In the genomic region with DNA sequence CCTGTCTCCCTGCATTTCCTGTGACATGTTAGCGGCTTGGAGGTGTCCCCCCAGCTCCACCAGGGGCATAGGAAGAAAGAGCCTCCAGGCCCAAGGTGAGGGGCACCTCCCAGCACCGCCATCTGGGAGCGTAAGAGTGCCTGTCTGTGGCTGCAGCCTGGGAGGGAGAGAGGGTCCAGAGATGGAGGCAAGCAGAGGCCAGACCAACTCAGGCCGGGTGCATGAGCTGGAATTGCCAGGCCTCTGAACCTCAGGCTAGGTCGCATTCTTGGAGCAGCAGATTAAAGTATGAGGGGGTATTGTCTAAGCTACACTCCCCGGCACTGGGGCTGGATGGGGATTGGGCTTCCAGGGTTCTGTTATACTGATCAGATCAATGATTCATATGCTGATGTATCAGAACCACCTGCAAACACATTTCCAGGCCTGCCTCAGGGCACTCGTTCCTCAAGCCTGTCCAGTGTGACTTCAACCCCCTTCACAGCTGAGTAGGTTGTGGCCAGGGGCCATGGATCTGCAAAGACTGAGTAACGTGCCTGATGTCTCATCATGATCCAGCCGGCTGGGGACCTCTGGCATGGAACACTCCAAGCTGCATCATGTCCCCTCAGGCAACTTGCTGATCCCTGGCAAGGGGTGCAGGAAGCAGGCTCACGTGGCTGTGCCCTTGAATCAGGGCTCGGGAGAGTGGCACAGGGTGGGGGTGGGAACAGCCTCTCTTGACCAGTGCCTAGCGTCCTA, we compare ENCODE assay signal across 10 cellular contexts.
A peak's percentile ranks its signal among the peaks of the same experiment; 100 is the strongest.
DNase-seq lines count a peak whose midpoint lies in the region; ATAC-seq and TF ChIP-seq lines count a peak whose summit lies in the region.
"Had no signal": no experiment of that assay in that cellular context is flagged by ENCODE, and none has a peak within 500 bp of the region (broad histone marks: within the 10 kb centered on the region; RNA-seq: fewer than 3 reads in every experiment).

No MANE protein-coding gene starts in this region.

- no peak for ATAC-seq in activated T-cell treated with anti-CD3 and anti-CD28 coated beads, Interleukin-2, amount 50 U/mL, for 72 hours (replicated peaks in 1 of 2)
- ATAC-seq in foreskin keratinocyte, result peak; percentile 84
- no peak for ATAC-seq in stimulated activated memory B cell treated with anti-CD40 and anti-IgM and Interleukin-4, amounts not matched to agents 10 μg/mL and 1 μg/mL and 100 μg/mL, for 72 hours

- H3K4me3 ChIP-seq in subcutaneous abdominal adipose tissue (ENCODE audit: low read depth in 1 of 5, low read length in 5 of 5), result no peak overlapping the region

- peak overlapping the region; percentile 18; the same call in 1 of the 2 replicates for H3K27ac ChIP-seq in VCaP
- peak overlapping the region; percentile 73 for H3K27ac ChIP-seq in foreskin keratinocyte
- peak overlapping the region; percentile 96 for H3K27ac ChIP-seq in subcutaneous abdominal adipose tissue (ENCODE audit: low read depth, low read length)

- no peaks in the 10 kb centered on the region for H3K36me3 ChIP-seq in subcutaneous abdominal adipose tissue (ENCODE audit: control insufficient read depth in 5 of 5, insufficient read depth in 5 of 5, low read length in 5 of 5)

- H3K27me3 ChIP-seq in foreskin keratinocyte (no peaks in the 10 kb centered on the region), subcutaneous abdominal adipose tissue (ENCODE audit: control insufficient read depth in 5 of 5, insufficient read depth in 4 of 5, low read length in 5 of 5) (no peaks in the 10 kb centered on the region)

- peak overlapping the region in 1 of 5 donors; percentile 2 for H3K9ac ChIP-seq in subcutaneous abdominal adipose tissue (ENCODE audit: low read length in 5 of 5)

- no peaks in the 10 kb centered on the region for H3K36me3 Mint-ChIP-seq in activated T-cell treated with anti-CD3 and anti-CD28 coated beads, Interleukin-2, amount 50 U/mL, for 24 hours (ENCODE audit: low read depth)
- peaks cover 2 to 4% of the 10 kb centered on the region in 2 donors for H3K36me3 Mint-ChIP-seq in activated T-cell treated with anti-CD3 and anti-CD28 coated beads, Interleukin-2, amount 50 U/mL, for 72 hours (ENCODE audit: insufficient read depth in 2 of 2)
- no peaks in the 10 kb centered on the region for H3K36me3 Mint-ChIP-seq in stimulated activated memory B cell treated with anti-CD40 and anti-IgM and Interleukin-4, amounts not matched to agents 10 μg/mL and 1 μg/mL and 100 μg/mL, for 72 hours
- H3K36me3 Mint-ChIP-seq: brain had no signal

- no peak overlapping the region for H3K4me3 Mint-ChIP-seq in activated T-cell treated with anti-CD3 and anti-CD28 coated beads, Interleukin-2, amount 50 U/mL, for 24 hours
- no peak overlapping the region for H3K4me3 Mint-ChIP-seq in activated T-cell treated with anti-CD3 and anti-CD28 coated beads, Interleukin-2, amount 50 U/mL, for 72 hours
- H3K4me3 Mint-ChIP-seq in stimulated activated memory B cell treated with anti-CD40 and anti-IgM and Interleukin-4, amounts not matched to agents 10 μg/mL and 1 μg/mL and 100 μg/mL, for 72 hours, result no peak overlapping the region
- H3K4me3 Mint-ChIP-seq: brain had no signal

- DNase-seq in activated T-cell treated with anti-CD3 and anti-CD28 coated beads, Interleukin-2, amount 50 U/mL, for 24 hours, result no peak
- no peak for DNase-seq in activated T-cell treated with anti-CD3 and anti-CD28 coated beads, Interleukin-2, amount 50 U/mL, for 72 hours
- DNase-seq in foreskin keratinocyte, result peak; percentile 95 to 99
- no peak for DNase-seq in NCI-H2171 treated with DMSO at 0.1 percent for 48 hours (lab: John Stamatoyannopoulos, UW)
- no peak for DNase-seq in NCI-H510A (lab: John Stamatoyannopoulos, UW)
- DNase-seq: stimulated activated CD4-positive, alpha-beta T cell treated with anti-CD3 and anti-CD28 coated beads, Interleukin-12 subunit alpha, Interleukin-12 subunit beta, amount 100 ng/mL, for 4 hours had no signal

- H3K27me3 Mint-ChIP-seq in activated T-cell treated with anti-CD3 and anti-CD28 coated beads, Interleukin-2, amount 50 U/mL, for 24 hours, result no peaks in the 10 kb centered on the region
- no peaks in the 10 kb centered on the region for H3K27me3 Mint-ChIP-seq in activated T-cell treated with anti-CD3 and anti-CD28 coated beads, Interleukin-2, amount 50 U/mL, for 72 hours (ENCODE audit: low read depth)
- no peaks in the 10 kb centered on the region for H3K27me3 Mint-ChIP-seq in stimulated activated memory B cell treated with anti-CD40 and anti-IgM and Interleukin-4, amounts not matched to agents 10 μg/mL and 1 μg/mL and 100 μg/mL, for 72 hours
- H3K27me3 Mint-ChIP-seq: brain had no signal

- H3K4me1 Mint-ChIP-seq in activated T-cell treated with anti-CD3 and anti-CD28 coated beads, Interleukin-2, amount 50 U/mL, for 24 hours (ENCODE audit: low read depth), result peaks cover 26% of the 10 kb centered on the region
- peaks cover 27% of the 10 kb centered on the region for H3K4me1 Mint-ChIP-seq in activated T-cell treated with anti-CD3 and anti-CD28 coated beads, Interleukin-2, amount 50 U/mL, for 72 hours (ENCODE audit: low read depth)
- H3K4me1 Mint-ChIP-seq in stimulated activated memory B cell treated with anti-CD40 and anti-IgM and Interleukin-4, amounts not matched to agents 10 μg/mL and 1 μg/mL and 100 μg/mL, for 72 hours, result peaks cover 36% of the 10 kb centered on the region

- peak overlapping the region; percentile 95 for H3K27ac Mint-ChIP-seq in activated T-cell treated with anti-CD3 and anti-CD28 coated beads, Interleukin-2, amount 50 U/mL, for 24 hours
- no peak overlapping the region for H3K27ac Mint-ChIP-seq in activated T-cell treated with anti-CD3 and anti-CD28 coated beads, Interleukin-2, amount 50 U/mL, for 72 hours
- no peak overlapping the region for H3K27ac Mint-ChIP-seq in stimulated activated memory B cell treated with anti-CD40 and anti-IgM and Interleukin-4, amounts not matched to agents 10 μg/mL and 1 μg/mL and 100 μg/mL, for 72 hours

- H3K9me3 ChIP-seq in subcutaneous abdominal adipose tissue (ENCODE audit: control insufficient read depth in 5 of 5, low read length in 5 of 5), result peaks cover 0 to 8% (median 6%) of the 10 kb centered on the region in 5 donors

- TF ChIP-seq CTCF in VCaP (conservative IDR thresholded peaks at IDR 0.05) (no peak), foreskin keratinocyte (conservative IDR thresholded peaks at IDR 0.05) (no peak)

- no peaks in the 10 kb centered on the region for H3K9me3 Mint-ChIP-seq in activated T-cell treated with anti-CD3 and anti-CD28 coated beads, Interleukin-2, amount 50 U/mL, for 24 hours
- H3K9me3 Mint-ChIP-seq in activated T-cell treated with anti-CD3 and anti-CD28 coated beads, Interleukin-2, amount 50 U/mL, for 72 hours, result no peaks in the 10 kb centered on the region
- no peaks in the 10 kb centered on the region for H3K9me3 Mint-ChIP-seq in stimulated activated memory B cell treated with anti-CD40 and anti-IgM and Interleukin-4, amounts not matched to agents 10 μg/mL and 1 μg/mL and 100 μg/mL, for 72 hours

- H3K4me1 ChIP-seq in foreskin keratinocyte (peaks cover 22% of the 10 kb centered on the region), subcutaneous abdominal adipose tissue (ENCODE audit: control insufficient read depth in 5 of 5, insufficient read depth in 5 of 5, low read length in 5 of 5) (peaks cover 13 to 81% (median 72%) of the 10 kb centered on the region in 5 donors)

Comparison
In these comparisons a context has a peak if more than half of its experiments do, and no peak if none do; other contexts are left out.
1. DNase-seq: peak in foreskin keratinocyte (2 of 2); none in activated T-cell treated with anti-CD3 and anti-CD28 coated beads, Interleukin-2, amount 50 U/mL, for 24 hours (single experiment), activated T-cell treated with anti-CD3 and anti-CD28 coated beads, Interleukin-2, amount 50 U/mL, for 72 hours (0 of 2), NCI-H2171 treated with DMSO at 0.1 percent for 48 hours (single experiment) and NCI-H510A (single experiment).
2. H3K27ac ChIP-seq: peak in every context shown above with its lines; median percentile 96 in subcutaneous abdominal adipose tissue; 73 in foreskin keratinocyte; 18 in VCaP.